In the genomic region with DNA sequence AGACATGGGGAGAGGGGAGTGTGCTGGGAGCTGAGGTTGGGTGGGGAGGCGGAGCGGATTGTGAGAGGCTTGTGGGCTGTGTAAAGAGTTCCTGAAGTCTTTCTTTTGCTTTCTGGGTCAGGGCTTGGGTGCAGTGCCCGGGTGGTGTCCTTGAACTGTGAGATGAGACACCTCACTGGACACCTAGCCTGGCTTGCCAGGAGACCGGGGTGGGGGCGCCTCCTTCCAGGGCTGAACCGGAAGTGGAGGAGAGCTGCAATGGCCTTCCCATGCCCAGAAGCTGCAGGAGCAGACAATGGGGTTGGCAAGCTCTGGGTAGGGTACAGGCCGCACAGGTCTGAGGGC, we compare ENCODE assay signal across 26 cellular contexts. TPM values are rescaled to one million over a fixed set of nuclear protein-coding genes. Genes with fewer than 3 reads are reported as not detected.
DNase-seq lines count a peak whose midpoint lies in the region; ATAC-seq, FAIRE-seq and TF ChIP-seq lines count a peak whose summit lies in the region.
"Had no signal": no experiment of that assay in that cellular context is flagged by ENCODE, and none has a peak within 500 bp of the region (broad histone marks: within the 10 kb centered on the region; RNA-seq: fewer than 3 reads in every experiment).

No MANE protein-coding gene starts in this region.

- peak overlapping the region; percentile 36 for H3K27ac ChIP-seq in lower lobe of right lung
- H3K27ac ChIP-seq in small intestine (ENCODE audit: low read depth in 1 of 2, low read length in 1 of 2), result peak overlapping the region; percentile 24 to 85
- H3K27ac ChIP-seq in SK-N-SH (ENCODE audit: low read depth in 2 of 2, low read length in 1 of 2), result no peak overlapping the region
- H3K27ac ChIP-seq: 22Rv1, C4-2B, GM23248 had no signal

- intact Hi-C loops in activated CD4-positive, alpha-beta T cell treated with anti-CD3 and anti-CD28 coated beads, Interleukin-2, amount 10 ng/mL, durations not matched to agents 24 days and 14 days (cut with micrococcal nuclease), result no loop called here
- intact Hi-C loops in lower lobe of right lung (cut with DNase I), result no loop called here
- intact Hi-C loops in left cardiac atrium (cut with DNase I), result no loop called here

- POLR2A ChIA-PET in activated CD4-positive, alpha-beta T cell treated with anti-CD3 and anti-CD28 coated beads, Interleukin-2, amount 10 ng/mL, durations not matched to agents 7 days and 5 days (lab: Charles Lee), result no interaction called here
- POLR2A ChIA-PET in SK-N-SH (lab: Yijun Ruan, JAX), result no interaction called here

- no peak overlapping the region for H3K4me3 Mint-ChIP-seq in activated CD4-positive, alpha-beta T cell treated with anti-CD3 and anti-CD28 coated beads, Interleukin-2, amount 10 ng/mL, durations not matched to agents 7 days and 5 days
- no peak overlapping the region for H3K4me3 Mint-ChIP-seq in activated CD4-positive, alpha-beta T cell treated with anti-CD3 and anti-CD28 coated beads, Interleukin-2, amount 10 ng/mL, durations not matched to agents 24 days and 14 days

- no peak overlapping the region for H3K9ac ChIP-seq in SK-N-SH
- H3K9ac ChIP-seq: GM23248 had no signal

- H3K4me2 ChIP-seq in SK-N-SH, result no peak overlapping the region

- H3K9me3 ChIP-seq in lower lobe of right lung, result no peaks in the 10 kb centered on the region
- no peaks in the 10 kb centered on the region for H3K9me3 ChIP-seq in small intestine (ENCODE audit: control insufficient read depth, low read depth)
- H3K9me3 ChIP-seq in SK-N-SH, result no peaks in the 10 kb centered on the region

- no peaks in the 10 kb centered on the region for H3K9me2 ChIP-seq in SK-N-SH

- TF ChIP-seq CTCF in lower lobe of right lung (IDR thresholded peaks at IDR 0.05) (no peak), SK-N-SH (IDR thresholded peaks at IDR 0.05) (no peak)

- TF ChIP-seq EP300 in SK-N-SH (IDR thresholded peaks at IDR 0.05; ENCODE audit: borderline replicate concordance in 1 of 2, low read depth in 1 of 2, low read length in 1 of 2), result no peak

- H3K79me2 ChIP-seq in SK-N-SH (ENCODE audit: insufficient read depth), result no peaks in the 10 kb centered on the region

- no peak for ATAC-seq in lower lobe of right lung
- no peak for ATAC-seq in left cardiac atrium
- no peak for ATAC-seq in GM18873 (IDR thresholded peaks at IDR 0.05; ENCODE audit: low FRiP score, unreplicated experiment)
- ATAC-seq: HCT116, Right ventricle myocardium inferior had no signal

- no peak overlapping the region for H3K4me3 ChIP-seq in lower lobe of right lung
- H3K4me3 ChIP-seq in small intestine (ENCODE audit: low read depth in 1 of 2, low read length in 2 of 2), result no peak overlapping the region
- no peak overlapping the region for H3K4me3 ChIP-seq in SK-N-SH (ENCODE audit: low read depth in 2 of 2, low read length in 1 of 2)
- H3K4me3 ChIP-seq: GM23248 had no signal

- no peak overlapping the region for H2AFZ ChIP-seq in SK-N-SH (ENCODE audit: low read depth)
- H2AFZ ChIP-seq: GM23248 had no signal

- peak overlapping the region; percentile 64 for H3K27ac Mint-ChIP-seq in activated CD4-positive, alpha-beta T cell treated with anti-CD3 and anti-CD28 coated beads, Interleukin-2, amount 10 ng/mL, durations not matched to agents 7 days and 5 days
- no peak overlapping the region for H3K27ac Mint-ChIP-seq in activated CD4-positive, alpha-beta T cell treated with anti-CD3 and anti-CD28 coated beads, Interleukin-2, amount 10 ng/mL, durations not matched to agents 24 days and 14 days

- FAIRE-seq in small intestine (lab: Jason Lieb, UNC), result no peak
- FAIRE-seq: RCC 7860 had no signal

- TF ChIP-seq RAD21 in SK-N-SH (IDR thresholded peaks at IDR 0.05; ENCODE audit: low read length), result no peak

- no peaks in the 10 kb centered on the region for H4K20me1 ChIP-seq in SK-N-SH (ENCODE audit: insufficient read depth)

- no peaks in the 10 kb centered on the region for H3F3A ChIP-seq in SK-N-SH (replicated peaks; ENCODE audit: insufficient read depth)

- H3K36me3 Mint-ChIP-seq in activated CD4-positive, alpha-beta T cell treated with anti-CD3 and anti-CD28 coated beads, Interleukin-2, amount 10 ng/mL, durations not matched to agents 7 days and 5 days (ENCODE audit: low read depth), result no peaks in the 10 kb centered on the region
- no peaks in the 10 kb centered on the region for H3K36me3 Mint-ChIP-seq in activated CD4-positive, alpha-beta T cell treated with anti-CD3 and anti-CD28 coated beads, Interleukin-2, amount 10 ng/mL, durations not matched to agents 24 days and 14 days (ENCODE audit: low read depth)

- CTCF ChIA-PET in activated CD4-positive, alpha-beta T cell treated with anti-CD3 and anti-CD28 coated beads, Interleukin-2, amount 10 ng/mL, durations not matched to agents 7 days and 5 days (lab: Charles Lee), result no interaction called here
- CTCF ChIA-PET in SK-N-SH (lab: Yijun Ruan, JAX), result interaction anchor here (2.9 kb wide), 1 partner anchor 40 kb away, joined by 18 read pairs; no protein-coding TSS in a partner anchor

- peaks cover 9% of the 10 kb centered on the region for H3K36me3 ChIP-seq in lower lobe of right lung
- no peaks in the 10 kb centered on the region for H3K36me3 ChIP-seq in small intestine (ENCODE audit: control insufficient read depth in 2 of 2, insufficient read depth in 2 of 2, low read length in 2 of 2)
- H3K36me3 ChIP-seq in SK-N-SH (replicated peaks in 1 of 2; ENCODE audit: control insufficient read depth in 1 of 2, insufficient read depth in 2 of 2, low read length in 1 of 2), result no peaks in the 10 kb centered on the region

- H3K27me3 ChIP-seq in lower lobe of right lung (ENCODE audit: low read depth) (no peaks in the 10 kb centered on the region), small intestine (ENCODE audit: control insufficient read depth in 2 of 2, insufficient read depth in 2 of 2, low read length in 2 of 2) (no peaks in the 10 kb centered on the region), SK-N-SH (ENCODE audit: insufficient read depth) (peaks cover 22% of the 10 kb centered on the region; the same call in 1 of the 2 replicates)

- no peak for DNase-seq in activated CD4-positive, alpha-beta T cell treated with anti-CD3 and anti-CD28 coated beads, Interleukin-2, amount 10 ng/mL, durations not matched to agents 7 days and 5 days
- DNase-seq in activated CD4-positive, alpha-beta T cell treated with anti-CD3 and anti-CD28 coated beads, Interleukin-2, amount 10 ng/mL, durations not matched to agents 24 days and 14 days, result no peak
- DNase-seq in lower lobe of right lung, result no peak
- no peak for DNase-seq in small intestine
- DNase-seq in NCI-H524 (lab: John Stamatoyannopoulos, UW), result no peak
- no peak for DNase-seq in left cardiac atrium
- DNase-seq in SK-N-SH, result no peak
- DNase-seq: AML-193; DMS153; GDM1; GM23248; MM.1S; NCI-H1092; NCI-H146; NCI-H2029 treated with DMSO at 0.1 percent for 48 hours; NCI-H2171 treated with DMSO at 0.1 percent for 48 hours; NCI-H446; NK-92 treated with Interleukin-12 subunit alpha and Interleukin-12 subunit beta, amount 100 ng/mL, for 24 hours had no signal

- no peaks in the 10 kb centered on the region for H3K9me3 Mint-ChIP-seq in activated CD4-positive, alpha-beta T cell treated with anti-CD3 and anti-CD28 coated beads, Interleukin-2, amount 10 ng/mL, durations not matched to agents 7 days and 5 days
- no peaks in the 10 kb centered on the region for H3K9me3 Mint-ChIP-seq in activated CD4-positive, alpha-beta T cell treated with anti-CD3 and anti-CD28 coated beads, Interleukin-2, amount 10 ng/mL, durations not matched to agents 24 days and 14 days

- peaks cover 5% of the 10 kb centered on the region for H3K4me1 Mint-ChIP-seq in activated CD4-positive, alpha-beta T cell treated with anti-CD3 and anti-CD28 coated beads, Interleukin-2, amount 10 ng/mL, durations not matched to agents 7 days and 5 days
- peaks cover 3% of the 10 kb centered on the region for H3K4me1 Mint-ChIP-seq in activated CD4-positive, alpha-beta T cell treated with anti-CD3 and anti-CD28 coated beads, Interleukin-2, amount 10 ng/mL, durations not matched to agents 24 days and 14 days

- H3K4me1 ChIP-seq in lower lobe of right lung (peaks cover 44% of the 10 kb centered on the region), small intestine (ENCODE audit: control insufficient read depth in 2 of 2, insufficient read depth in 1 of 2, low read depth in 1 of 2, low read length in 1 of 2) (no peaks in the 10 kb centered on the region), SK-N-SH (ENCODE audit: control insufficient read depth in 1 of 2, insufficient read depth in 2 of 2, low read depth in 1 of 2, low read length in 1 of 2) (peaks cover 0 to 10% of the 10 kb centered on the region in 2 experiments; a peak in 2 of 4 replicates)

- peaks cover 28% of the 10 kb centered on the region for H3K27me3 Mint-ChIP-seq in activated CD4-positive, alpha-beta T cell treated with anti-CD3 and anti-CD28 coated beads, Interleukin-2, amount 10 ng/mL, durations not matched to agents 7 days and 5 days
- H3K27me3 Mint-ChIP-seq in activated CD4-positive, alpha-beta T cell treated with anti-CD3 and anti-CD28 coated beads, Interleukin-2, amount 10 ng/mL, durations not matched to agents 24 days and 14 days, result peaks cover 25% of the 10 kb centered on the region

- WGBS in small intestine, 3 donors, result 52 to 69% (median 67%) methylated on average over 7 of the region's 7 CpGs
- WGBS in SK-N-SH (ENCODE audit: low lambda C conversion rate), result 93% methylated on average over 4 of the region's 7 CpGs

TF ChIP-seq in SK-N-SH, 30 proteins besides CTCF, POLR2A, EP300 and RAD21 (continues in another document):
- TF ChIP-seq YY1 (IDR thresholded peaks at IDR 0.05; ENCODE audit: low read depth), result no peak
- no peak for TF ChIP-seq SIN3A (IDR thresholded peaks at IDR 0.05; ENCODE audit: borderline replicate concordance, low read depth, low read length)
- no peak for TF ChIP-seq MEF2A (IDR thresholded peaks at IDR 0.05; ENCODE audit: borderline replicate concordance, low read depth)

RNA-seq across cellular contexts. Expression of a gene that starts 4.3 kb away (rescaled TPM):
- not detected for total RNA-seq in activated CD4-positive, alpha-beta T cell treated with anti-CD3 and anti-CD28 coated beads, Interleukin-2, amount 10 ng/mL, durations not matched to agents 7 days and 5 days
- not detected in 2 replicates for total RNA-seq in activated CD4-positive, alpha-beta T cell treated with anti-CD3 and anti-CD28 coated beads, Interleukin-2, amount 10 ng/mL, durations not matched to agents 24 days and 14 days
- 21.7 TPM for total RNA-seq in lower lobe of right lung
- 100 to 1,000 TPM in 1 of 3 donors, 10 to 100 TPM in 2; 43.2 to 124 (median 75.9) TPM for polyA plus RNA-seq in small intestine
- 10 to 100 TPM in 1 of 2 donors, 1 to 10 TPM in 1; 6.1 to 16.4 TPM for total RNA-seq in left cardiac atrium
- 0.13 and 0.25 TPM in 2 replicates for polyA plus RNA-seq in SK-N-SH (2012; rRNA removed)
- polyA plus RNA-seq in SK-N-SH (2012; cell fraction: cytosol; rRNA removed), result 0.13 and 0.17 TPM in 2 replicates
- 0.07 and 0.19 TPM in 2 replicates for polyA plus RNA-seq in SK-N-SH (2012; cell fraction: nucleus; rRNA removed)
- total RNA-seq: Daoy, GM23248, LHCN-M2 had no signal

Comparison
In these comparisons a context has a peak if more than half of its experiments do, and no peak if none do; other contexts are left out.
1. H3K27ac ChIP-seq: peak in lower lobe of right lung (single experiment) and small intestine (2 of 2); none in SK-N-SH (0 of 2).